In genomic region chr12:14960548-14961465, GRCh38 we compare ENCODE assay signal across 8 cellular contexts. TPM values are rescaled to one million over a fixed set of nuclear protein-coding genes. Genes with fewer than 3 reads are reported as not detected.
DNase-seq lines count a peak whose midpoint lies in the region; ATAC-seq and TF ChIP-seq lines count a peak whose summit lies in the region.

No MANE protein-coding gene starts in this region.

- H3K36me3 ChIP-seq in spleen = peaks cover 0 to 13% (median 0%) of the 10 kb centered on the region in 6 donors

- ATAC-seq in GM21825 (IDR thresholded peaks at IDR 0.05; ENCODE audit: unreplicated experiment) = peak; percentile 27
- ATAC-seq in activated T-cell treated with anti-CD3 and anti-CD28 coated beads, Interleukin-2, amount 50 U/mL, for 4 hours = peak; percentile 58 to 64

- H3K27me3 Mint-ChIP-seq in activated T-cell treated with anti-CD3 and anti-CD28 coated beads, Interleukin-2, amount 50 U/mL, for 4 hours (ENCODE audit: low read depth) = no peaks in the 10 kb centered on the region

- H3K4me1 ChIP-seq in spleen = peaks cover 35 to 85% (median 69%) of the 10 kb centered on the region in 6 donors

- H3K4me3 Mint-ChIP-seq in activated T-cell treated with anti-CD3 and anti-CD28 coated beads, Interleukin-2, amount 50 U/mL, for 4 hours = peak overlapping the region; percentile 97

- no peak for TF ChIP-seq POLR2A in spleen (IDR thresholded peaks at IDR 0.05)

- WGBS in spleen, 5 donors = 5 to 20% (median 9%) methylated on average over 13 of the region's 13 CpGs

- peaks cover 80% of the 10 kb centered on the region for H3K4me1 Mint-ChIP-seq in activated T-cell treated with anti-CD3 and anti-CD28 coated beads, Interleukin-2, amount 50 U/mL, for 4 hours (ENCODE audit: low read depth)

- H3K9me3 ChIP-seq in spleen = no peaks in the 10 kb centered on the region

- DNase-seq in GM10266 (ENCODE audit: extremely low spot score) = peak; percentile 24
- DNase-seq in KG1 (lab: John Stamatoyannopoulos, UW) = peak; percentile 66
- DNase-seq in activated T-cell treated with anti-CD3 and anti-CD28 coated beads, Interleukin-2, amount 50 U/mL, for 4 hours = no peak
- peak; percentile 80 for DNase-seq in cardiac septum (ENCODE audit: low spot score)
- peak; percentile 81 for DNase-seq in spleen
- no peak for DNase-seq in NCI-H1105 treated with DMSO at 0.1 percent for 48 hours (lab: John Stamatoyannopoulos, UW)
- DNase-seq in activated CD8-positive, alpha-beta memory T cell treated with anti-CD3 and anti-CD28 coated beads, Interleukin-2, amount 50 U/mL, for 48 hours = no peak

- no peaks in the 10 kb centered on the region for H3K36me3 Mint-ChIP-seq in activated T-cell treated with anti-CD3 and anti-CD28 coated beads, Interleukin-2, amount 50 U/mL, for 4 hours (ENCODE audit: insufficient read depth)

- H3K4me3 ChIP-seq in spleen = peak overlapping the region; percentile 59 to 94 (median 74)

- no peaks in the 10 kb centered on the region for H3K9me3 Mint-ChIP-seq in activated T-cell treated with anti-CD3 and anti-CD28 coated beads, Interleukin-2, amount 50 U/mL, for 4 hours

- peak overlapping the region; percentile 86 to 94 (median 91) for H3K27ac ChIP-seq in spleen

- no peaks in the 10 kb centered on the region for H3K27me3 ChIP-seq in spleen (replicated peaks in 1 of 7)

- intact Hi-C loops in cardiac septum (cut with DNase I) = no loop called here
- intact Hi-C loops in spleen (cut with DNase I; ENCODE audit: low total_unique reads) = loop anchor here (2.0 kb wide), 1 partner anchor 22 kb away; no protein-coding TSS in a partner anchor

- TF ChIP-seq CTCF in GM10266 (IDR thresholded peaks at IDR 0.05; ENCODE audit: control insufficient read depth, insufficient read depth, low read depth, missing control alignments) (no peak), spleen (IDR thresholded peaks at IDR 0.05 in 8 of 11, conservative IDR thresholded peaks at IDR 0.05 in 3 of 11) (no peak)

RNA-seq across cellular contexts. Expression of gene ARHGDIB, which starts 0.6 kb away (rescaled TPM):
- 100 to 1,000 TPM; 241 to 278 (median 247) TPM for total RNA-seq in activated T-cell treated with anti-CD3 and anti-CD28 coated beads, Interleukin-2, amount 50 U/mL, for 4 hours
- total RNA-seq in cardiac septum (45.1 TPM), spleen (100 to 1,000 TPM; 537 to 956 (median 706) TPM)
- polyA plus RNA-seq in spleen = 1,000 to 10,000 TPM in 1 of 3 donors, 100 to 1,000 TPM in 2; 835 to 1,063 (median 908) TPM

RNA-seq across cellular contexts. Expression of gene PDE6H, which starts 12.0 kb away (rescaled TPM):
- not detected for total RNA-seq in activated T-cell treated with anti-CD3 and anti-CD28 coated beads, Interleukin-2, amount 50 U/mL, for 4 hours
- total RNA-seq in cardiac septum (not detected), spleen (1 to 10 TPM in 1 of 7 donors, under 1 TPM in 2, not detected in 4; 0.37 to 2.6 (median 0.51) TPM)
- not detected for polyA plus RNA-seq in spleen

RNA-seq across cellular contexts. Expression of gene ERP27, which starts 22.5 kb away (rescaled TPM):
- under 1 TPM; 0.24 to 0.35 (median 0.25) TPM for total RNA-seq in activated T-cell treated with anti-CD3 and anti-CD28 coated beads, Interleukin-2, amount 50 U/mL, for 4 hours
- total RNA-seq in cardiac septum (0.11 TPM), spleen (1 to 10 TPM; 3.5 to 6.4 (median 4.3) TPM)
- 1 to 10 TPM; 1.3 to 2.0 (median 1.6) TPM for polyA plus RNA-seq in spleen

Comparison
In these comparisons a context has a peak if more than half of its experiments do, and no peak if none do; other contexts are left out.
1. DNase-seq: peak in GM10266 (single experiment), KG1 (single experiment), cardiac septum (single experiment) and spleen (single experiment); none in activated T-cell treated with anti-CD3 and anti-CD28 coated beads, Interleukin-2, amount 50 U/mL, for 4 hours (single experiment), NCI-H1105 treated with DMSO at 0.1 percent for 48 hours (single experiment) and activated CD8-positive, alpha-beta memory T cell treated with anti-CD3 and anti-CD28 coated beads, Interleukin-2, amount 50 U/mL, for 48 hours (single experiment).